In genomic region chr5:22023784-22024183, GRCh38 we compare ENCODE assay signal across 17 cellular contexts.
DNase-seq lines count a peak whose midpoint lies in the region; ATAC-seq and TF ChIP-seq lines count a peak whose summit lies in the region.
"Had no signal": no experiment of that assay in that cellular context is flagged by ENCODE, and none has a peak within 500 bp of the region (broad histone marks: within the 10 kb centered on the region; RNA-seq: fewer than 3 reads in every experiment).

No MANE protein-coding gene starts in this region.

- ATAC-seq in activated B cell treated with CpG ODN at 0.5 μM for 24 hours (ENCODE audit: low read depth): no peak
- no peak for ATAC-seq in activated naive CD8-positive, alpha-beta T cell treated with anti-CD3 and anti-CD28 coated beads, Interleukin-2, amount 50 U/mL, for 24 hours
- no peak for ATAC-seq in HG03045 (IDR thresholded peaks at IDR 0.05; ENCODE audit: unreplicated experiment)
- ATAC-seq: A549; CD8-positive, alpha-beta T cell had no signal

- intact Hi-C loops in activated B cell treated with CpG ODN at 0.5 μM for 24 hours (cut with micrococcal nuclease): no loop called here

- H3K27me3 Mint-ChIP-seq in activated B cell treated with CpG ODN at 0.5 μM for 24 hours (no peaks in the 10 kb centered on the region), nephron progenitor cell (ENCODE audit: low read depth, poor library complexity) (no peaks in the 10 kb centered on the region)
- no peaks in the 10 kb centered on the region for H3K27me3 Mint-ChIP-seq in activated naive CD8-positive, alpha-beta T cell treated with anti-CD3 and anti-CD28 coated beads, Interleukin-2, amount 50 U/mL, for 24 hours
- H3K27me3 Mint-ChIP-seq: B cell; CD4-positive, alpha-beta T cell had no signal

- no peaks in the 10 kb centered on the region for H3K9me3 Mint-ChIP-seq in activated B cell treated with CpG ODN at 0.5 μM for 24 hours
- H3K9me3 Mint-ChIP-seq in activated naive CD8-positive, alpha-beta T cell treated with anti-CD3 and anti-CD28 coated beads, Interleukin-2, amount 50 U/mL, for 24 hours: peaks cover 16% of the 10 kb centered on the region
- peaks cover 7% of the 10 kb centered on the region for H3K9me3 Mint-ChIP-seq in nephron progenitor cell

- peak; percentile 5 for DNase-seq in NAMALWA (ENCODE audit: low spot score)
- DNase-seq in NCI-H2171 treated with DMSO at 0.1 percent for 48 hours (lab: John Stamatoyannopoulos, UW): peak; percentile 44
- no peak for DNase-seq in activated B cell treated with CpG ODN at 0.5 μM for 24 hours
- no peak for DNase-seq in A172 (ENCODE audit: low spot score)
- DNase-seq in activated naive CD8-positive, alpha-beta T cell treated with anti-CD3 and anti-CD28 coated beads, Interleukin-2, amount 50 U/mL, for 24 hours: no peak
- DNase-seq in nephron progenitor cell: no peak
- DNase-seq: 8988T; AML-193; Caco-2; Calu3; CD4-positive, alpha-beta T cell; CD8-positive, alpha-beta T cell; DMS79 treated with DMSO at 0.1 percent for 48 hours; GF-D8 had no signal

- CTCF ChIA-PET in activated B cell treated with CpG ODN at 0.5 μM for 24 hours (lab: Charles Lee): no interaction called here

- H3K4me1 Mint-ChIP-seq in activated B cell treated with CpG ODN at 0.5 μM for 24 hours (no peaks in the 10 kb centered on the region), nephron progenitor cell (no peaks in the 10 kb centered on the region)
- no peaks in the 10 kb centered on the region for H3K4me1 Mint-ChIP-seq in activated naive CD8-positive, alpha-beta T cell treated with anti-CD3 and anti-CD28 coated beads, Interleukin-2, amount 50 U/mL, for 24 hours
- H3K4me1 Mint-ChIP-seq: B cell had no signal

- peak overlapping the region; percentile 57 for H3K27ac Mint-ChIP-seq in activated B cell treated with CpG ODN at 0.5 μM for 24 hours
- no peak overlapping the region for H3K27ac Mint-ChIP-seq in activated naive CD8-positive, alpha-beta T cell treated with anti-CD3 and anti-CD28 coated beads, Interleukin-2, amount 50 U/mL, for 24 hours
- H3K27ac Mint-ChIP-seq in nephron progenitor cell: no peak overlapping the region
- H3K27ac Mint-ChIP-seq: B cell; CD4-positive, alpha-beta T cell; CD8-positive, alpha-beta T cell had no signal

- H3K36me3 Mint-ChIP-seq in activated B cell treated with CpG ODN at 0.5 μM for 24 hours (ENCODE audit: low read depth) (no peaks in the 10 kb centered on the region), nephron progenitor cell (ENCODE audit: low read depth) (no peaks in the 10 kb centered on the region)
- H3K36me3 Mint-ChIP-seq in activated naive CD8-positive, alpha-beta T cell treated with anti-CD3 and anti-CD28 coated beads, Interleukin-2, amount 50 U/mL, for 24 hours (ENCODE audit: low read depth): no peaks in the 10 kb centered on the region
- H3K36me3 Mint-ChIP-seq: CD8-positive, alpha-beta T cell had no signal

- H3K4me3 Mint-ChIP-seq in activated B cell treated with CpG ODN at 0.5 μM for 24 hours: no peak overlapping the region
- H3K4me3 Mint-ChIP-seq in activated naive CD8-positive, alpha-beta T cell treated with anti-CD3 and anti-CD28 coated beads, Interleukin-2, amount 50 U/mL, for 24 hours: no peak overlapping the region
- no peak overlapping the region for H3K4me3 Mint-ChIP-seq in nephron progenitor cell
- H3K4me3 Mint-ChIP-seq: B cell; CD4-positive, alpha-beta T cell; CD8-positive, alpha-beta T cell had no signal

- POLR2A ChIA-PET in activated B cell treated with CpG ODN at 0.5 μM for 24 hours (lab: Charles Lee): no interaction called here

- TF ChIP-seq CTCF in activated B cell treated with CpG ODN at 0.5 μM for 24 hours (IDR thresholded peaks at IDR 0.05): no peak
- TF ChIP-seq CTCF in nephron progenitor cell (IDR thresholded peaks at IDR 0.05): no peak

Comparison
In these comparisons a context has a peak if more than half of its experiments do, and no peak if none do; other contexts are left out.
1. DNase-seq: peak in NAMALWA (single experiment) and NCI-H2171 treated with DMSO at 0.1 percent for 48 hours (single experiment); none in activated B cell treated with CpG ODN at 0.5 μM for 24 hours (single experiment), A172 (single experiment), activated naive CD8-positive, alpha-beta T cell treated with anti-CD3 and anti-CD28 coated beads, Interleukin-2, amount 50 U/mL, for 24 hours (single experiment) and nephron progenitor cell (single experiment).